ENCODE assay signal across 9 cellular contexts in genomic region chr3:70531063-70531657, GRCh38.
A peak's percentile ranks its signal among the peaks of the same experiment; 100 is the strongest.
DNase-seq lines count a peak whose midpoint lies in the region; ATAC-seq, FAIRE-seq and TF ChIP-seq lines count a peak whose summit lies in the region.
"Had no signal": no experiment of that assay in that cellular context is flagged by ENCODE, and none has a peak within 500 bp of the region (broad histone marks: within the 10 kb centered on the region; RNA-seq: fewer than 3 reads in every experiment).

No MANE protein-coding gene starts in this region.

- peak; percentile 24 for TF ChIP-seq CTCF in parathyroid adenoma (IDR thresholded peaks at IDR 0.05)

- no peaks in the 10 kb centered on the region for H3K27me3 ChIP-seq in parathyroid adenoma (ENCODE audit: control insufficient read depth, insufficient read depth, low read length)
- H3K27me3 ChIP-seq: BLaER1 had no signal

- H3K9me3 ChIP-seq in parathyroid adenoma (ENCODE audit: control insufficient read depth, low read length), result no peaks in the 10 kb centered on the region
- H3K9me3 ChIP-seq: BLaER1 had no signal

- no peak overlapping the region for H3K4me2 ChIP-seq in parathyroid adenoma (ENCODE audit: low read length)
- H3K4me2 ChIP-seq: BLaER1 had no signal

- H3K36me3 ChIP-seq in parathyroid adenoma (ENCODE audit: control insufficient read depth, insufficient read depth, low read length), result no peaks in the 10 kb centered on the region
- H3K36me3 ChIP-seq: BLaER1 had no signal

- DNase-seq in DMS53 (lab: John Stamatoyannopoulos, UW) (peak; percentile 15), DMS53 treated with DMSO at 0.1 percent for 48 hours (lab: John Stamatoyannopoulos, UW; ENCODE audit: unreplicated experiment) (no peak), NCI-H748 (lab: John Stamatoyannopoulos, UW; ENCODE audit: unreplicated experiment) (peak; percentile 38), H4 (ENCODE audit: low spot score) (no peak)

- H3K4me3 ChIP-seq in parathyroid adenoma (ENCODE audit: low read depth, low read length), result no peak overlapping the region
- H3K4me3 ChIP-seq: BLaER1 had no signal

- ATAC-seq in GM21528 (IDR thresholded peaks at IDR 0.05; ENCODE audit: low FRiP score, unreplicated experiment) (no peak), HG03135 (IDR thresholded peaks at IDR 0.05; ENCODE audit: unreplicated experiment) (no peak)

- H2AFZ ChIP-seq in parathyroid adenoma, result no peak overlapping the region

- H3K4me1 ChIP-seq in parathyroid adenoma, result no peaks in the 10 kb centered on the region
- H3K4me1 ChIP-seq: BLaER1 had no signal

- peak; percentile 89 for FAIRE-seq in endometrium (lab: Jason Lieb, UNC)

- H3K27ac ChIP-seq in parathyroid adenoma, result no peak overlapping the region
- H3K27ac ChIP-seq: BLaER1 had no signal

- H3K79me2 ChIP-seq in parathyroid adenoma, result no peaks in the 10 kb centered on the region

- no peak overlapping the region for H3K9ac ChIP-seq in parathyroid adenoma
- H3K9ac ChIP-seq: BLaER1 had no signal

Comparison
In these comparisons a context has a peak if more than half of its experiments do, and no peak if none do; other contexts are left out.
1. DNase-seq: peak in DMS53 (single experiment) and NCI-H748 (single experiment); none in DMS53 treated with DMSO at 0.1 percent for 48 hours (single experiment) and H4 (single experiment).